ENCODE assay signal across 8 cellular contexts in genomic region chr2:6864938-6865345, GRCh38. TPM values are rescaled to one million over a fixed set of nuclear protein-coding genes. Genes with fewer than 3 reads are reported as not detected.
DNase-seq lines count a peak whose midpoint lies in the region; TF ChIP-seq lines count a peak whose summit lies in the region.

No MANE protein-coding gene starts in this region.

- H3K9me3 ChIP-seq in SK-N-MC (ENCODE audit: low read depth, low read length) (no peaks in the 10 kb centered on the region), ectodermal cell (ENCODE audit: control insufficient read depth, low read length) (no peaks in the 10 kb centered on the region)

- WGBS in ectodermal cell, 2 experiments: 14% methylated on average over 36 of the region's 36 CpGs

- H3K4me1 Mint-ChIP-seq in nephron progenitor cell: peaks cover 13% of the 10 kb centered on the region

- H3K9ac ChIP-seq in SK-N-MC (ENCODE audit: insufficient read length): no peak overlapping the region

- H3K36me3 ChIP-seq in SK-N-MC (ENCODE audit: insufficient read depth, low read length) (peaks cover 12% of the 10 kb centered on the region), ectodermal cell (ENCODE audit: control insufficient read depth, insufficient read depth, low read length) (no peaks in the 10 kb centered on the region)

- peak; percentile 4 for TF ChIP-seq CTCF in GM13976 (IDR thresholded peaks at IDR 0.05; ENCODE audit: borderline replicate concordance, control extremely low read depth, extremely low read depth, insufficient read depth, missing control alignments)
- TF ChIP-seq CTCF in HFF-Myc (IDR thresholded peaks at IDR 0.05; ENCODE audit: low read depth, low read length, missing control alignments): no peak
- TF ChIP-seq CTCF in nephron progenitor cell (IDR thresholded peaks at IDR 0.05): no peak

- peaks cover 67% of the 10 kb centered on the region for H3K27me3 Mint-ChIP-seq in nephron progenitor cell (ENCODE audit: low read depth, poor library complexity)

- DNase-seq in GM13976 (ENCODE audit: low spot score): no peak
- DNase-seq in HFF-Myc (ENCODE audit: extremely low read depth, low read depth): no peak
- DNase-seq in SK-N-MC (ENCODE audit: low read depth, low spot score): no peak
- no peak for DNase-seq in nephron progenitor cell
- no peak for DNase-seq in HK-2 (ENCODE audit: unreplicated experiment)
- DNase-seq in SW 1271 (lab: John Stamatoyannopoulos, UW): no peak
- DNase-seq in NCI-H2227 (lab: John Stamatoyannopoulos, UW; ENCODE audit: unreplicated experiment): no peak

- peak overlapping the region; percentile 48 for H3K4me3 ChIP-seq in HFF-Myc (replicated peaks; ENCODE audit: low read depth, low read length)
- H3K4me3 ChIP-seq in SK-N-MC: peak overlapping the region; percentile 74
- H3K4me3 ChIP-seq in ectodermal cell (ENCODE audit: insufficient read depth, low read depth, low read length): peak overlapping the region; percentile 49

- in situ Hi-C loops in GM13976 (cut with MboI; ENCODE audit: low sequenced_read_pairs, unreplicated experiment): no loop called here

- peaks cover 15% of the 10 kb centered on the region for H3K9me3 Mint-ChIP-seq in nephron progenitor cell

- no peak overlapping the region for H3K27ac Mint-ChIP-seq in nephron progenitor cell

- H3K36me3 Mint-ChIP-seq in nephron progenitor cell (ENCODE audit: low read depth): peaks cover 5% of the 10 kb centered on the region

- H3K4me1 ChIP-seq in ectodermal cell (ENCODE audit: control insufficient read depth, insufficient read depth, low read length): no peaks in the 10 kb centered on the region

- peak overlapping the region; percentile 68 for H3K4me3 Mint-ChIP-seq in nephron progenitor cell

- 0 out of 2 replicates have a peak overlapping the region, but pooled peaks have one; percentile 17 for H3K27ac ChIP-seq in SK-N-MC
- no peak overlapping the region for H3K27ac ChIP-seq in ectodermal cell (ENCODE audit: insufficient read depth, low read depth, low read length, poor library complexity, severe bottlenecking)

- peaks cover 45% of the 10 kb centered on the region for H3K27me3 ChIP-seq in ectodermal cell (ENCODE audit: control insufficient read depth, insufficient read depth, low read length, poor library complexity, severe bottlenecking)

RNA-seq across cellular contexts. Expression of gene CMPK2, which starts 0.8 kb away (rescaled TPM):
- not detected for polyA plus RNA-seq in ectodermal cell (2013, experiment 1 of 4)
- polyA plus RNA-seq in ectodermal cell (2013, experiment 2 of 4): 0.21 TPM
- polyA plus RNA-seq in ectodermal cell (2013, experiment 3 of 4): not detected
- 0.49 TPM for polyA plus RNA-seq in ectodermal cell (2013, experiment 4 of 4)

RNA-seq across cellular contexts. Expression of gene RSAD2, which starts 12.6 kb away (rescaled TPM):
- polyA plus RNA-seq in ectodermal cell (2013, experiment 1 of 4): not detected
- polyA plus RNA-seq in ectodermal cell (2013, experiment 2 of 4): 0.05 TPM
- not detected for polyA plus RNA-seq in ectodermal cell (2013, experiment 3 of 4)
- not detected for polyA plus RNA-seq in ectodermal cell (2013, experiment 4 of 4)

RNA-seq across cellular contexts. Expression of gene RNF144A, which starts 52.3 kb away (rescaled TPM):
- 24.8 TPM for polyA plus RNA-seq in ectodermal cell (2013, experiment 1 of 4)
- 26.0 TPM for polyA plus RNA-seq in ectodermal cell (2013, experiment 2 of 4)
- polyA plus RNA-seq in ectodermal cell (2013, experiment 3 of 4): 19.9 TPM
- polyA plus RNA-seq in ectodermal cell (2013, experiment 4 of 4): 23.0 TPM
